ENCODE assay signal across 33 cellular contexts in the genomic region with DNA sequence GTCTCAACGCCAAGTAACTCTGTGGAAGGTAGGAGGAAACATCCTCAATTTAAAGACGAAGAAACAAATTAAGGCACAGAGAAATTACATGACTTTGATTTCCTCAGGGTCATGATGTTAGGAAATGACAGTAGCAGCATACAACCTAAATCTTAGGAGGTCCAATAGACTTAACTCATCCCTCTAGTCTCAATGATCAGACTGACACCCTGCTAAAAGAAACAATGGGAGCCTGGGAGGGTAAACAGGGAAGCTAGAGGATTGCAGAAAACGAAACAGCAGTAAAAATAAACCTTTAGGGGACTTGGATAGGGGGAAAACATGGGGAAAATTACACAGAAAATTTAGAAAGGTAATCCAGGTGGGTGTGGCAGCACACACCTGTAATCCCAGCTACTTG. TPM values are rescaled to one million over a fixed set of nuclear protein-coding genes. Genes with fewer than 3 reads are reported as not detected.
DNase-seq lines count a peak whose midpoint lies in the region; ATAC-seq, FAIRE-seq and TF ChIP-seq lines count a peak whose summit lies in the region.
"Had no signal": no experiment of that assay in that cellular context is flagged by ENCODE, and none has a peak within 500 bp of the region (broad histone marks: within the 10 kb centered on the region; RNA-seq: fewer than 3 reads in every experiment).

No MANE protein-coding gene starts in this region.

- H3K36me3 ChIP-seq in HepG2 (replicated peaks in 1 of 2; ENCODE audit: control insufficient read depth in 1 of 2, insufficient read depth in 2 of 2, low read length in 2 of 2) (peaks cover 17 to 35% of the 10 kb centered on the region in 2 experiments), right lobe of liver (peaks cover 0 to 5% (median 0%) of the 10 kb centered on the region in 4 donors), urinary bladder (ENCODE audit: insufficient read depth) (no peaks in the 10 kb centered on the region)

- H3K4me1 ChIP-seq in HepG2 (ENCODE audit: insufficient read depth, low read length) (peaks cover 25% of the 10 kb centered on the region), right lobe of liver (peaks cover 0 to 11% (median 0%) of the 10 kb centered on the region in 4 donors), urinary bladder (ENCODE audit: insufficient read depth) (peaks cover 1% of the 10 kb centered on the region)
- H3K4me1 ChIP-seq: BE2C had no signal

- TF ChIP-seq EP300 in HepG2 (IDR thresholded peaks at IDR 0.05; ENCODE audit: low read depth in 2 of 2, low read length in 2 of 2) (no peak), HepG2 (CRISPR knock-in tag; IDR thresholded peaks at IDR 0.05; ENCODE audit: borderline replicate concordance) (no peak)

- no peak overlapping the region for H3K4me2 ChIP-seq in HepG2 (ENCODE audit: low read depth, low read length)

- peaks cover 7% of the 10 kb centered on the region for H3K4me1 Mint-ChIP-seq in mesothelial cell of epicardium

- CTCF ChIA-PET in HepG2 (lab: Yijun Ruan, JAX; ENCODE audit: low intra/inter-chr PET ratio, low total read pairs) = no interaction called here

- intact Hi-C loops in HepG2 (cut with micrococcal nuclease; ENCODE audit: unreplicated experiment) = no loop called here
- intact Hi-C loops in right lobe of liver (cut with DNase I) = no loop called here

- H3K79me2 ChIP-seq in HepG2 (ENCODE audit: insufficient read depth, low read length) = peaks cover 96% of the 10 kb centered on the region

- TF ChIP-seq CTCF in HepG2 (CRISPR knock-in tag; IDR thresholded peaks at IDR 0.05) = no peak
- TF ChIP-seq CTCF in right lobe of liver (IDR thresholded peaks at IDR 0.05) = no peak
- TF ChIP-seq CTCF in mesothelial cell of epicardium (IDR thresholded peaks at IDR 0.05; ENCODE audit: unreplicated experiment) = no peak

- no TSS peak for BruUV-seq in HepG2 (replicated peaks; lab: Mats Ljungman, UMichigan)

- H2AFZ ChIP-seq in HepG2 (ENCODE audit: low read length) = no peak overlapping the region

- no peaks in the 10 kb centered on the region for H3K27me3 Mint-ChIP-seq in mesothelial cell of epicardium (ENCODE audit: low read depth)
- H3K27me3 Mint-ChIP-seq: activated CD8-positive, alpha-beta T cell treated with anti-CD3 and anti-CD28 coated beads for 36 hours; progenitor cell of endocrine pancreas had no signal

- POLR2A ChIA-PET in HepG2 (lab: Yijun Ruan, JAX) = interaction anchor here (1.7 kb wide), 1 partner anchor 54 kb away, joined by 5 read pairs; no protein-coding TSS in a partner anchor

- H3K9me3 ChIP-seq in HepG2 (ENCODE audit: low read length) = no peaks in the 10 kb centered on the region
- H3K9me3 ChIP-seq in right lobe of liver = no peaks in the 10 kb centered on the region
- H3K9me3 ChIP-seq: BE2C, neutrophil, sigmoid colon had no signal

- TF ChIP-seq POLR2A in HepG2 (IDR thresholded peaks at IDR 0.05; ENCODE audit: insufficient read depth in 1 of 2, low read depth in 2 of 2, low read length in 2 of 2) = no peak
- no peak for TF ChIP-seq POLR2A in right lobe of liver (IDR thresholded peaks at IDR 0.05)

- no peak for TF ChIP-seq RAD21 in HepG2 (CRISPR knock-in tag; IDR thresholded peaks at IDR 0.05)

- H3K4me3 Mint-ChIP-seq in mesothelial cell of epicardium = no peak overlapping the region
- H3K4me3 Mint-ChIP-seq: activated CD8-positive, alpha-beta T cell treated with anti-CD3 and anti-CD28 coated beads for 36 hours; activated naive CD4-positive, alpha-beta T cell treated with anti-CD3 and anti-CD28 coated beads for 36 hours had no signal

- ATAC-seq in HepG2 (peak; percentile 21; the same call in 2 of the 3 replicates), right lobe of liver (no peak), GM21717 (IDR thresholded peaks at IDR 0.05; ENCODE audit: unreplicated experiment) (no peak)
- ATAC-seq: activated CD8-positive, alpha-beta T cell treated with anti-CD3 and anti-CD28 coated beads for 36 hours; esophagus mucosa; heart left ventricle; Right ventricle myocardium inferior had no signal

- no peak for FAIRE-seq in HepG2 (lab: Jason Lieb, UNC)
- FAIRE-seq: bronchial epithelial cell, GM18507, H54 had no signal

- no peak overlapping the region for H3K4me3 ChIP-seq in HepG2 (replicated peaks in 1 of 3; ENCODE audit: insufficient read depth in 1 of 3, low read depth in 2 of 3, low read length in 3 of 3)
- H3K4me3 ChIP-seq in right lobe of liver = no peak overlapping the region
- no peak overlapping the region for H3K4me3 ChIP-seq in urinary bladder (ENCODE audit: low read depth, low read length)
- H3K4me3 ChIP-seq: coronary artery, heart left ventricle, sigmoid colon had no signal

- peaks cover 86% of the 10 kb centered on the region for H4K20me1 ChIP-seq in HepG2 (ENCODE audit: insufficient read depth, low read length)

- no peak for DNase-seq in HepG2 (ENCODE audit: low spot score)
- no peak for DNase-seq in right lobe of liver
- DNase-seq in cerebellar cortex (ENCODE audit: low spot score) = peak; percentile 32
- DNase-seq in mesothelial cell of epicardium (ENCODE audit: low spot score in 2 of 2, unreplicated experiment in 2 of 2) = no peak
- DNase-seq in NCI-H2107 treated with DMSO at 0.1 percent for 48 hours (lab: John Stamatoyannopoulos, UW; ENCODE audit: unreplicated experiment) = no peak
- DNase-seq in SHP77 (lab: John Stamatoyannopoulos, UW) = no peak
- DNase-seq: ACHN; activated CD8-positive, alpha-beta T cell treated with anti-CD3 and anti-CD28 coated beads for 36 hours; activated naive CD4-positive, alpha-beta T cell treated with anti-CD3 and anti-CD28 coated beads for 36 hours; amygdala; BE2C; effector memory CD4-positive, alpha-beta T cell; EL; heart left ventricle; Karpas-422; mammary epithelial cell; NCI-H1436; NCI-H2081 treated with DMSO at 0.1 percent for 48 hours; NCI-H345; NCI-H69; sigmoid colon; stimulated activated CD4-positive, alpha-beta T cell treated with anti-CD3 and anti-CD28 coated beads, Interleukin-4, amount 100 ng/mL, for 1 hour; trophoblast cell had no signal

- H3K9me3 Mint-ChIP-seq in mesothelial cell of epicardium = peaks cover 12% of the 10 kb centered on the region

- in situ Hi-C loops in HepG2 (cut with HindIII; ENCODE audit: extremely low pct_ligation_motif_present, low pct_unique_long_range_greater_than_20kb) = no loop called here

- peaks cover 22% of the 10 kb centered on the region for H3K36me3 Mint-ChIP-seq in mesothelial cell of epicardium

- H3K27me3 ChIP-seq in HepG2 (ENCODE audit: control insufficient read depth in 1 of 2, insufficient read depth in 2 of 2, low read length in 2 of 2) = no peaks in the 10 kb centered on the region
- H3K27me3 ChIP-seq in right lobe of liver = no peaks in the 10 kb centered on the region
- H3K27me3 ChIP-seq: BE2C, heart left ventricle, neutrophil, sigmoid colon had no signal

- no peak overlapping the region for H3K9ac ChIP-seq in HepG2 (ENCODE audit: insufficient read depth, low read depth, low read length)

- peak overlapping the region; percentile 17 for H3K27ac Mint-ChIP-seq in mesothelial cell of epicardium
- H3K27ac Mint-ChIP-seq: activated CD8-positive, alpha-beta T cell treated with anti-CD3 and anti-CD28 coated beads for 36 hours; activated naive CD4-positive, alpha-beta T cell treated with anti-CD3 and anti-CD28 coated beads for 36 hours; progenitor cell of endocrine pancreas had no signal

- H3K27ac ChIP-seq in HepG2 (ENCODE audit: extremely low read length, insufficient read depth, low read length) = peak overlapping the region; percentile 19
- no peak overlapping the region for H3K27ac ChIP-seq in right lobe of liver
- peak overlapping the region; percentile 10 for H3K27ac ChIP-seq in urinary bladder (ENCODE audit: low read depth)
- H3K27ac ChIP-seq: coronary artery, neutrophil, sigmoid colon had no signal

- WGBS in HepG2 (ENCODE audit: low lambda C conversion rate) = 90% methylated on average over 3 of the region's 3 CpGs
- 61% methylated on average over 3 of the region's 3 CpGs for WGBS in right lobe of liver (ENCODE audit: insufficient coverage, low coverage, low lambda C conversion rate, missing lambda C conversion rate)
- WGBS in urinary bladder = 75% methylated on average over 3 of the region's 3 CpGs

TF ChIP-seq in HepG2, 621 proteins besides CTCF, POLR2A, EP300 and RAD21:
- TF ChIP-seq RBM22 (optimal IDR thresholded peaks at IDR 0.05; ENCODE audit: low read length) = peak; percentile 88
- TF ChIP-seq ZMYM4 (CRISPR knock-in tag; IDR thresholded peaks at IDR 0.05) = no peak

RNA-seq across cellular contexts. Expression of a gene that starts 56.0 kb away (rescaled TPM):
- total RNA-seq in HepG2 (2016; rRNA removed; fragmentation: Illumina TruSeq; extraction: Trizol) (119 and 174 TPM in 2 replicates), right lobe of liver (10 to 100 TPM; 11.6 to 23.9 (median 19.8) TPM), mesothelial cell of epicardium (37.5 to 46.3 TPM (median 45.4 TPM) in 3 replicates), urinary bladder (167 TPM)
- total RNA-seq in HepG2 (2016; cell fraction: cytosol; rRNA removed; fragmentation: Illumina TruSeq; extraction: Trizol; ENCODE audit: low read depth) = 13.0 and 13.5 TPM in 2 replicates
- total RNA-seq in HepG2 (2016; cell fraction: insoluble cytoplasmic fraction; rRNA removed; fragmentation: Illumina TruSeq; extraction: Trizol) = 112 and 164 TPM in 2 replicates
- 35.2 and 39.5 TPM in 2 replicates for total RNA-seq in HepG2 (2016; cell fraction: membrane; rRNA removed; fragmentation: Illumina TruSeq; extraction: Trizol)
- 134 and 149 TPM in 2 replicates for total RNA-seq in HepG2 (2016; cell fraction: nucleus; rRNA removed; fragmentation: Illumina TruSeq; extraction: Trizol)
- polyA plus RNA-seq in HepG2 (2011; rRNA removed) (31.9 and 38.1 TPM in 2 replicates), urinary bladder (36.3 TPM)
- polyA plus RNA-seq in HepG2 (2011; cell fraction: cytosol; rRNA removed) = 14.6 and 24.9 TPM in 2 replicates
- 19.3 and 29.4 TPM in 2 replicates for polyA plus RNA-seq in HepG2 (2011; cell fraction: nucleus; rRNA removed)
- 62.4 and 98.0 TPM in 2 replicates for polyA plus RNA-seq in HepG2 (2012)
- polyA plus RNA-seq in HepG2 (2016; cell fraction: cytosol; fragmentation: Illumina TruSeq; extraction: Trizol; ENCODE audit: low read depth) = 1.6 and 1.8 TPM in 2 replicates
- 87.7 and 90.4 TPM in 2 replicates for polyA plus RNA-seq in HepG2 (2016; cell fraction: insoluble cytoplasmic fraction; fragmentation: Illumina TruSeq; extraction: Trizol; ENCODE audit: low read depth)
- polyA plus RNA-seq in HepG2 (2016; cell fraction: membrane; fragmentation: Illumina TruSeq; extraction: Trizol; ENCODE audit: low read depth) = 6.9 and 8.4 TPM in 2 replicates
- polyA plus RNA-seq in HepG2 (2016; cell fraction: nucleus; fragmentation: Illumina TruSeq; extraction: Trizol; ENCODE audit: insufficient read depth, low read depth) = 77.5 and 87.9 TPM in 2 replicates
- 17.3 and 25.8 TPM in 2 replicates for polyA minus RNA-seq in HepG2 (2011; rRNA and poly(A)+ RNA removed; ENCODE audit: low replicate concordance)
- polyA minus RNA-seq in HepG2 (2011; cell fraction: cytosol; rRNA and poly(A)+ RNA removed) = 82.6 and 95.3 TPM in 2 replicates
- 275 and 284 TPM in 2 replicates for polyA minus RNA-seq in HepG2 (2011; cell fraction: nucleus; rRNA and poly(A)+ RNA removed)

Comparison
In these comparisons a context has a peak if more than half of its experiments do, and no peak if none do; other contexts are left out.
1. H3K27ac ChIP-seq: peak in HepG2 (single experiment) and urinary bladder (single experiment); none in right lobe of liver (0 of 3).